In genomic region chr2:26752636-26753035, GRCh38 we compare ENCODE assay signal across 29 cellular contexts. TPM values are rescaled to one million over a fixed set of nuclear protein-coding genes. Genes with fewer than 3 reads are reported as not detected.
DNase-seq lines count a peak whose midpoint lies in the region; ATAC-seq and TF ChIP-seq lines count a peak whose summit lies in the region.
"Had no signal": no experiment of that assay in that cellular context is flagged by ENCODE, and none has a peak within 500 bp of the region (broad histone marks: within the 10 kb centered on the region; RNA-seq: fewer than 3 reads in every experiment).

No MANE protein-coding gene starts in this region.

- no peaks in the 10 kb centered on the region for H3K79me2 ChIP-seq in HCT116 (ENCODE audit: insufficient read depth, low read length)

- RAD21 ChIA-PET in HCT116 (lab: Charles Lee; ENCODE audit: low non-redundant PET in 1 of 2, low total read pairs in 2 of 2, uncharacterized antibody in 2 of 2, unreplicated experiment in 2 of 2) = no interaction called here

- H3K4me3 ChIP-seq in HCT116 (replicated peaks in 1 of 2; ENCODE audit: low read depth in 1 of 2, low read length in 2 of 2) (no peak overlapping the region), choroid plexus epithelial cell (ENCODE audit: low read depth, low read length) (no peak overlapping the region), testis (no peak overlapping the region)
- H3K4me3 ChIP-seq: colonic mucosa, gastrocnemius medialis, left ventricle myocardium inferior, right atrium auricular region, SJCRH30, suprapubic skin, vagina had no signal

- DNase-seq in AG20443 (ENCODE audit: low spot score) = peak; percentile 48
- no peak for DNase-seq in HCT116 (ENCODE audit: low read depth, low spot score)
- peak; percentile 82 for DNase-seq in NCI-H82 (lab: John Stamatoyannopoulos, UW)
- DNase-seq in choroid plexus epithelial cell (ENCODE audit: low read depth) = peak; percentile 51
- DNase-seq in NCI-H2081 treated with DMSO at 0.1 percent for 48 hours (lab: John Stamatoyannopoulos, UW) = no peak
- DNase-seq in posterior cingulate gyrus = no peak
- DNase-seq in testis = no peak
- DNase-seq: activated CD4-positive, alpha-beta T cell treated with anti-CD3 and anti-CD28 coated beads, Interleukin-2, amount 10 ng/mL, durations not matched to agents 24 days and 14 days; activated naive CD4-positive, alpha-beta T cell treated with Interleukin-2 at 50 U/mL for 16 hours; activated T-cell treated with anti-CD3 and anti-CD28 coated beads, Interleukin-2, amount 50 U/mL, for 72 hours; CD4-positive, alpha-beta T cell; colonic mucosa; DMS 273 treated with DMSO at 0.1 percent for 48 hours; gastrocnemius medialis; HFFc6; hypothalamus; left ventricle myocardium inferior; midbrain; natural killer cell; NCI-H187; SJCRH30; stimulated activated CD4-positive, alpha-beta T cell treated with anti-CD3 and anti-CD28 coated beads, Interleukin-4, amount 100 ng/mL, for 1 hour had no signal

- no TSS peak for BruUV-seq in HCT116 (replicated peaks; lab: Mats Ljungman, UMichigan)

- intact Hi-C loops in HCT116 (cut with micrococcal nuclease) (no loop called here), posterior cingulate gyrus (cut with DNase I) (no loop called here), testis (cut with DNase I; ENCODE audit: low total_unique reads) (no loop called here)

- no peak overlapping the region for H3K9ac ChIP-seq in HCT116 (ENCODE audit: low read length)

- H3K9me2 ChIP-seq in HCT116 (ENCODE audit: insufficient read depth) = no peaks in the 10 kb centered on the region

- H3K9me3 ChIP-seq in HCT116 (ENCODE audit: control insufficient read depth in 1 of 2, insufficient read depth in 1 of 2, low read depth in 1 of 2, low read length in 2 of 2) (no peaks in the 10 kb centered on the region), testis (no peaks in the 10 kb centered on the region)
- H3K9me3 ChIP-seq: colonic mucosa, gastrocnemius medialis, left ventricle myocardium inferior, right atrium auricular region, SJCRH30, suprapubic skin, vagina had no signal

- H3K27me3 ChIP-seq in HCT116 (ENCODE audit: insufficient read depth, low read length) (no peaks in the 10 kb centered on the region), testis (no peaks in the 10 kb centered on the region)
- H3K27me3 ChIP-seq: colonic mucosa, gastrocnemius medialis, right atrium auricular region, SJCRH30, suprapubic skin, vagina had no signal

- 83 to 94% methylated on average over 3 of the region's 3 CpGs for WGBS in testis, 2 donors

- H3K27ac ChIP-seq in HCT116 (ENCODE audit: low read depth, low read length) (no peak overlapping the region), testis (no peak overlapping the region)
- H3K27ac ChIP-seq: colonic mucosa, gastrocnemius medialis, left ventricle myocardium inferior, right atrium auricular region, SJCRH30, suprapubic skin, vagina had no signal

- CTCF ChIA-PET in HCT116 (lab: Charles Lee) = interaction anchor here (0.7 to 2.0 kb wide), 3 partner anchors 137 to 250 kb away, joined by 3 to 4 read pairs (median 3); no protein-coding TSS in a partner anchor

- H3K4me1 ChIP-seq in HCT116 (ENCODE audit: control insufficient read depth in 1 of 2, insufficient read depth in 2 of 2, low read length in 2 of 2) (peaks cover 5 to 21% of the 10 kb centered on the region in 2 experiments), testis (no peaks in the 10 kb centered on the region)
- H3K4me1 ChIP-seq: colonic mucosa, suprapubic skin had no signal

- ATAC-seq in HCT116 (no peak), HG02571 (IDR thresholded peaks at IDR 0.05; ENCODE audit: unreplicated experiment) (no peak)
- ATAC-seq: activated T-cell treated with anti-CD3 and anti-CD28 coated beads, Interleukin-2, amount 50 U/mL, for 72 hours; esophagus mucosa; gastrocnemius medialis; natural killer cell; stimulated activated memory B cell treated with anti-CD40 and anti-IgM and Interleukin-4, amounts not matched to agents 10 μg/mL and 1 μg/mL and 100 μg/mL, for 72 hours had no signal

- H4K20me1 ChIP-seq in HCT116 (ENCODE audit: insufficient read depth) = no peaks in the 10 kb centered on the region

- no peak for TF ChIP-seq CTCF in HCT116 (IDR thresholded peaks at IDR 0.05 in 2 of 3, conservative IDR thresholded peaks at IDR 0.05 in 1 of 3; ENCODE audit: borderline replicate concordance in 1 of 3, insufficient read depth in 1 of 3, low read depth in 2 of 3, low read length in 2 of 3)
- TF ChIP-seq CTCF in choroid plexus epithelial cell (conservative IDR thresholded peaks at IDR 0.05; ENCODE audit: low read depth, low read length) = no peak
- no peak for TF ChIP-seq CTCF in testis (IDR thresholded peaks at IDR 0.05)

- TF ChIP-seq POLR2A in HCT116 (IDR thresholded peaks at IDR 0.05; ENCODE audit: borderline replicate concordance, extremely low read depth, insufficient read depth, insufficient read length) (no peak), testis (IDR thresholded peaks at IDR 0.05) (no peak)

- peak overlapping the region; percentile 26 for H2AFZ ChIP-seq in HCT116 (ENCODE audit: low read depth, low read length, poor library complexity, severe bottlenecking)

- no peaks in the 10 kb centered on the region for H3K36me3 ChIP-seq in HCT116 (ENCODE audit: control insufficient read depth in 1 of 2, insufficient read depth in 2 of 2, low read length in 2 of 2)
- H3K36me3 ChIP-seq in testis (ENCODE audit: low read depth, missing control alignments) = no peaks in the 10 kb centered on the region
- H3K36me3 ChIP-seq: colonic mucosa, gastrocnemius medialis, left ventricle myocardium inferior, right atrium auricular region, SJCRH30, suprapubic skin, vagina had no signal

- H3K4me2 ChIP-seq in HCT116 (ENCODE audit: low read length) = no peak overlapping the region

- no peak for TF ChIP-seq RAD21 in HCT116 (IDR thresholded peaks at IDR 0.05; ENCODE audit: low read depth)

- POLR2A ChIA-PET in HCT116 (lab: Charles Lee) = no interaction called here

TF ChIP-seq in HCT116, 20 proteins besides CTCF, POLR2A, EP300 and RAD21:
- no peak for TF ChIP-seq MAX (IDR thresholded peaks at IDR 0.05)
- TF ChIP-seq SRF (IDR thresholded peaks at IDR 0.05; ENCODE audit: low read depth) = no peak
- no peak for TF ChIP-seq POLR2AphosphoS5 (IDR thresholded peaks at IDR 0.05; ENCODE audit: low read depth, low read length)
- TF ChIP-seq TCF7L2 (IDR thresholded peaks at IDR 0.05; ENCODE audit: borderline replicate concordance, extremely low read depth, insufficient read depth, insufficient read length) = no peak
- no peak for TF ChIP-seq CBX3 (IDR thresholded peaks at IDR 0.05; ENCODE audit: low read depth)
- TF ChIP-seq FOSL1 (IDR thresholded peaks at IDR 0.05; ENCODE audit: low read depth) = no peak
- TF ChIP-seq, protein P1, sequence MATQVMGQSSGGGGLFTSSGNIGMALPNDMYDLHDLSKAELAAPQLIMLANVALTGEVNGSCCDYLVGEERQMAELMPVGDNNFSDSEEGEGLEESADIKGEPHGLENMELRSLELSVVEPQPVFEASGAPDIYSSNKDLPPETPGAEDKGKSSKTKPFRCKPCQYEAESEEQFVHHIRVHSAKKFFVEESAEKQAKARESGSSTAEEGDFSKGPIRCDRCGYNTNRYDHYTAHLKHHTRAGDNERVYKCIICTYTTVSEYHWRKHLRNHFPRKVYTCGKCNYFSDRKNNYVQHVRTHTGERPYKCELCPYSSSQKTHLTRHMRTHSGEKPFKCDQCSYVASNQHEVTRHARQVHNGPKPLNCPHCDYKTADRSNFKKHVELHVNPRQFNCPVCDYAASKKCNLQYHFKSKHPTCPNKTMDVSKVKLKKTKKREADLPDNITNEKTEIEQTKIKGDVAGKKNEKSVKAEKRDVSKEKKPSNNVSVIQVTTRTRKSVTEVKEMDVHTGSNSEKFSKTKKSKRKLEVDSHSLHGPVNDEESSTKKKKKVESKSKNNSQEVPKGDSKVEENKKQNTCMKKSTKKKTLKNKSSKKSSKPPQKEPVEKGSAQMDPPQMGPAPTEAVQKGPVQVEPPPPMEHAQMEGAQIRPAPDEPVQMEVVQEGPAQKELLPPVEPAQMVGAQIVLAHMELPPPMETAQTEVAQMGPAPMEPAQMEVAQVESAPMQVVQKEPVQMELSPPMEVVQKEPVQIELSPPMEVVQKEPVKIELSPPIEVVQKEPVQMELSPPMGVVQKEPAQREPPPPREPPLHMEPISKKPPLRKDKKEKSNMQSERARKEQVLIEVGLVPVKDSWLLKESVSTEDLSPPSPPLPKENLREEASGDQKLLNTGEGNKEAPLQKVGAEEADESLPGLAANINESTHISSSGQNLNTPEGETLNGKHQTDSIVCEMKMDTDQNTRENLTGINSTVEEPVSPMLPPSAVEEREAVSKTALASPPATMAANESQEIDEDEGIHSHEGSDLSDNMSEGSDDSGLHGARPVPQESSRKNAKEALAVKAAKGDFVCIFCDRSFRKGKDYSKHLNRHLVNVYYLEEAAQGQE (IDR thresholded peaks at IDR 0.05; ENCODE audit: low read depth) = no peak
- TF ChIP-seq CEBPB (IDR thresholded peaks at IDR 0.05; ENCODE audit: low read depth) = no peak

RNA-seq across cellular contexts. Expression of gene SLC35F6, which starts 11.4 kb away (rescaled TPM):
- total RNA-seq in HCT116 (2021; ENCODE audit: unreplicated experiment) = 34.5 TPM
- polyA plus RNA-seq in HCT116 (2012) = 25.5 and 30.3 TPM in 2 replicates
- 10 to 100 TPM; 40.4 to 42.5 TPM for total RNA-seq in testis
- 15.5 TPM for polyA plus RNA-seq in testis (ENCODE audit: insufficient read depth, low read depth, low replicate concordance)

RNA-seq across cellular contexts. Expression of gene CENPA, which starts 33.2 kb away (rescaled TPM):
- total RNA-seq in HCT116 (2021; ENCODE audit: unreplicated experiment) (45.8 TPM), testis (1 to 10 TPM; 2.8 to 5.0 TPM)
- polyA plus RNA-seq in HCT116 (2012) = 39.0 and 50.3 TPM in 2 replicates
- 5.8 TPM for polyA plus RNA-seq in testis (ENCODE audit: insufficient read depth, low read depth, low replicate concordance)
- total RNA-seq: bronchial epithelial cell, vagina had no signal

Comparison
In these comparisons a context has a peak if more than half of its experiments do, and no peak if none do; other contexts are left out.
1. DNase-seq: peak in AG20443 (single experiment), NCI-H82 (single experiment) and choroid plexus epithelial cell (single experiment); none in HCT116 (single experiment), NCI-H2081 treated with DMSO at 0.1 percent for 48 hours (single experiment), posterior cingulate gyrus (0 of 10) and testis (single experiment).